15 cellular contexts compared by ENCODE assay signal in the genomic region with DNA sequence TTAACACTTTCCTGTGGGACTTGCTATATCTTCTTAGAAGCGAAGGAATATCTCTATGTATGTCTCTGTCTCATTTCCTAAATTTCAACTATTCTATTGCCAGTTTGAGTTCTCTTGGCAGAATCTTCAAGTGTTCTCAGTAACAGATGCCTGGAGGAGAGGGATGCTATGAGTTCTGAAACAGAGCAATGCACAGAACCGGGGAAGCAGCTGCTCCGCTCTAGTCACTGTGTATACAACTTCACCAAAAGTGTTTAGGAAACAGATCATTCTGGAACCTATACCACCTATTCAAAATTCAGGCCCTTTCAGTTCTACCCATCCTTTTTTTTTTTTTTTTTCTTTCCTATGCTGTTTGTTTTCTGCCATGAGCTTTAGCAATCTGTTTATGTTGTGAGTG.
"Had no signal": no experiment of that assay in that cellular context is flagged by ENCODE, and none has a peak within 500 bp of the region (broad histone marks: within the 10 kb centered on the region; RNA-seq: fewer than 3 reads in every experiment).

No MANE protein-coding gene starts in this region.

- H3K27ac ChIP-seq: ascending aorta, skin epidermis had no signal

- H3K27ac Mint-ChIP-seq: activated naive CD4-positive, alpha-beta T cell treated with anti-CD3 and anti-CD28 coated beads for 36 hours; activated T-helper 2 cell treated with anti-CD3 and anti-CD28 coated beads, Interferon-gamma antibody, Interleukin-2, Interleukin-4, amounts not matched to agents 10 μg/mL and 5 μg/mL and 100 μg/mL, durations not matched to agents 14 hours and 24 hours and 36 hours; endodermal cell; naive thymus-derived CD4-positive, alpha-beta T cell had no signal

- DNase-seq: activated naive CD4-positive, alpha-beta T cell treated with anti-CD3 and anti-CD28 coated beads for 36 hours; activated T-cell treated with anti-CD3 and anti-CD28 coated beads, Interleukin-2, amount 50 U/mL, for 1 hour; left colon; naive thymus-derived CD4-positive, alpha-beta T cell; stimulated activated CD4-positive, alpha-beta T cell treated with anti-CD3 and anti-CD28 coated beads, Interleukin-4, amount 100 ng/mL, for 24 hours; stimulated activated naive CD4-positive, alpha-beta T cell treated with Interleukin-2 at 50 U/mL for 16 hours; substantia nigra; T-helper 2 cell; trophoblast cell had no signal

- ATAC-seq: left colon; naive thymus-derived CD4-positive, alpha-beta T cell had no signal

- H3K4me1 ChIP-seq: ascending aorta had no signal

- H3K36me3 ChIP-seq: ascending aorta, gastroesophageal sphincter had no signal

- H3K9me3 Mint-ChIP-seq: activated naive CD4-positive, alpha-beta T cell treated with anti-CD3 and anti-CD28 coated beads for 36 hours; activated T-helper 2 cell treated with anti-CD3 and anti-CD28 coated beads, Interferon-gamma antibody, Interleukin-2, Interleukin-4, amounts not matched to agents 10 μg/mL and 5 μg/mL and 100 μg/mL, durations not matched to agents 14 hours and 24 hours and 36 hours; endodermal cell; naive thymus-derived CD4-positive, alpha-beta T cell had no signal

- H3K9me3 ChIP-seq: ascending aorta, gastroesophageal sphincter had no signal

- H3K27me3 ChIP-seq: ascending aorta, dorsolateral prefrontal cortex, gastroesophageal sphincter had no signal

- H3K4me3 Mint-ChIP-seq: activated naive CD4-positive, alpha-beta T cell treated with anti-CD3 and anti-CD28 coated beads for 36 hours; endodermal cell; naive thymus-derived CD4-positive, alpha-beta T cell had no signal

- H3K4me3 ChIP-seq: ascending aorta, dorsolateral prefrontal cortex, gastroesophageal sphincter, skin epidermis had no signal

- H3K36me3 Mint-ChIP-seq: naive thymus-derived CD4-positive, alpha-beta T cell had no signal
